Comparison of ENCODE assay signal across 36 cellular contexts in the genomic region with DNA sequence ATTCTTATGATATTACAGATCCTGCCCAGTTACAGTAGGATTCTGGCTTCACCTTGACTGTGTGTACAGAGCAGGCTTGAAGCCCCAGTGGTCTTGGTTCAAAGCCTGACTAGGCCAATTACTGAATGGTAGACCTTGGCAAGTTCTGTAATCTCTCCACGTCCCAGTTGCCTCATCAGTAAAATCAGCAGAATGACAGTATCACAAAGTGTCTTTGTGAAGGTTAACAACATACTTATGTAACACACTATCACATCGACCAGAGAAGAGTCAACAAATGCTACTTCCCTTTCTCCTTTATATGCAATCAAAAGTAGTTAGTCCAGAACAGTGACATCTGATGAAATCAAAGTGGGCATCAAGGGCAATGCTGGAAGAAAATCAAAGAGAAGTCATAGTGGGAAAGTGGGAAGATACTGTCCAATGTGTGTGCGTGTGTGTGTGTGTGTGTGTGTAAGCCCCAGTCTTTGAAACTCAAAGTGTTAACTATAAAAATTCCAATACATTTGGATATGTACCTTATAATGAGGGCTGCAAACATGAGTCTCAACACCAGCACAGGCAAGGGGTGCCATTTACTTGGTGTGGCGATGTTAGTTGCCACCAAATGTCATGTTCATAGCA.
"Had no signal": no experiment of that assay in that cellular context is flagged by ENCODE, and none has a peak within 500 bp of the region (broad histone marks: within the 10 kb centered on the region; RNA-seq: fewer than 3 reads in every experiment).

No MANE protein-coding gene starts in this region.

- H3K4me3 ChIP-seq: ascending aorta, cardiac muscle cell had no signal

- H3K27me3 ChIP-seq: ascending aorta, cardiac muscle cell had no signal

- ATAC-seq: activated CD4-positive, alpha-beta T cell treated with anti-CD3 and anti-CD28 coated beads for 36 hours; activated CD4-positive, CD25-positive, alpha-beta regulatory T cell treated with anti-CD3 and anti-CD28 coated beads, Interleukin-2, amount 50 U/mL, for 24 hours; activated CD8-positive, alpha-beta memory T cell treated with anti-CD3 and anti-CD28 coated beads, Interleukin-2, amount 10 ng/mL, durations not matched to agents 7 days and 5 days; activated CD8-positive, alpha-beta T cell treated with anti-CD3 and anti-CD28 coated beads, Interleukin-2, amount 10 ng/mL, durations not matched to agents 7 days and 5 days; activated naive CD8-positive, alpha-beta T cell treated with anti-CD3 and anti-CD28 coated beads, Interleukin-2, amount 50 U/mL, for 24 hours had no signal

- H3K27me3 Mint-ChIP-seq: activated CD4-positive, alpha-beta memory T cell treated with anti-CD3 and anti-CD28 coated beads, Interleukin-2, amount 10 ng/mL, durations not matched to agents 7 days and 5 days; activated CD8-positive, alpha-beta memory T cell treated with anti-CD3 and anti-CD28 coated beads, Interleukin-2, amount 10 ng/mL, durations not matched to agents 7 days and 5 days; activated naive CD4-positive, alpha-beta T cell treated with anti-CD3 and anti-CD28 coated beads, Interleukin-2, amount 10 ng/mL, durations not matched to agents 7 days and 5 days; activated naive CD8-positive, alpha-beta T cell; activated naive CD8-positive, alpha-beta T cell treated with anti-CD3 and anti-CD28 coated beads, Interleukin-2, amount 10 ng/mL, durations not matched to agents 7 days and 5 days; activated T-cell treated with anti-CD3 and anti-CD28 coated beads, Interleukin-2, amount 50 U/mL, for 24 hours; brain; central memory CD8-positive, alpha-beta T cell had no signal

- H3K36me3 ChIP-seq: ascending aorta, cardiac muscle cell had no signal

- H3K27ac ChIP-seq: ascending aorta, cardiac muscle cell had no signal

- DNase-seq: activated CD4-positive, alpha-beta memory T cell treated with anti-CD3 and anti-CD28 coated beads, Interleukin-2, amount 10 ng/mL, durations not matched to agents 7 days and 5 days; activated CD4-positive, alpha-beta T cell treated with anti-CD3 and anti-CD28 coated beads for 1 hour; activated CD4-positive, alpha-beta T cell treated with anti-CD3 and anti-CD28 coated beads for 36 hours; activated CD4-positive, alpha-beta T cell treated with anti-CD3 and anti-CD28 coated beads for 48 hours; activated CD4-positive, alpha-beta T cell treated with anti-CD3 and anti-CD28 coated beads, Interleukin-2, amount 10 ng/mL, durations not matched to agents 7 days and 5 days; activated CD4-positive, alpha-beta T cell treated with anti-CD3 and anti-CD28 coated beads, Interleukin-2, amount 50 U/mL, for 48 hours; activated CD4-positive, CD25-positive, alpha-beta regulatory T cell; activated CD8-positive, alpha-beta memory T cell treated with anti-CD3 and anti-CD28 coated beads for 24 hours; activated CD8-positive, alpha-beta memory T cell treated with anti-CD3 and anti-CD28 coated beads, Interleukin-2, amount 10 ng/mL, durations not matched to agents 7 days and 5 days; activated CD8-positive, alpha-beta memory T cell treated with anti-CD3 and anti-CD28 coated beads, Interleukin-2, amount 50 U/mL, for 48 hours; activated CD8-positive, alpha-beta T cell treated with anti-CD3 and anti-CD28 coated beads, Interleukin-2, amount 10 ng/mL, durations not matched to agents 7 days and 5 days; activated effector memory CD4-positive, alpha-beta T cell treated with Interleukin-2 at 50 U/mL for 16 hours; activated gamma-delta T cell; activated naive CD4-positive, alpha-beta T cell treated with anti-CD3 and anti-CD28 coated beads, Interleukin-2, amount 10 ng/mL, durations not matched to agents 7 days and 5 days; activated naive CD4-positive, alpha-beta T cell treated with Interleukin-2 at 50 U/mL for 16 hours; activated naive CD8-positive, alpha-beta T cell treated with anti-CD3 and anti-CD28 coated beads, Interleukin-2, amount 10 ng/mL, durations not matched to agents 7 days and 5 days; activated naive CD8-positive, alpha-beta T cell treated with anti-CD3 and anti-CD28 coated beads, Interleukin-2, amount 50 U/mL, for 24 hours; activated T-cell treated with anti-CD3 and anti-CD28 coated beads, Interleukin-2, amount 50 U/mL, for 24 hours; activated T-cell treated with anti-CD3 and anti-CD28 coated beads, Interleukin-2, amount 50 U/mL, for 48 hours; amygdala; anterior cingulate cortex; caudate nucleus; cerebellar nuclear complex; T-helper 1 cell; T-helper 2 cell; T-helper 9 cell had no signal

- H3K27ac Mint-ChIP-seq: activated CD4-positive, alpha-beta memory T cell treated with anti-CD3 and anti-CD28 coated beads, Interleukin-2, amount 10 ng/mL, durations not matched to agents 7 days and 5 days; activated CD4-positive, alpha-beta T cell treated with anti-CD3 and anti-CD28 coated beads for 36 hours; activated CD4-positive, alpha-beta T cell treated with anti-CD3 and anti-CD28 coated beads, Interleukin-2, amount 10 ng/mL, durations not matched to agents 7 days and 5 days; activated CD8-positive, alpha-beta memory T cell treated with anti-CD3 and anti-CD28 coated beads, Interleukin-2, amount 10 ng/mL, durations not matched to agents 7 days and 5 days; activated CD8-positive, alpha-beta T cell treated with anti-CD3 and anti-CD28 coated beads, Interleukin-2, amount 10 ng/mL, durations not matched to agents 7 days and 5 days; activated naive CD4-positive, alpha-beta T cell treated with anti-CD3 and anti-CD28 coated beads, Interleukin-2, amount 10 ng/mL, durations not matched to agents 7 days and 5 days; activated naive CD4-positive, alpha-beta T cell treated with anti-CD3 and anti-CD28 coated beads, Interleukin-2, amount 50 U/mL, for 24 hours; activated naive CD8-positive, alpha-beta T cell; activated naive CD8-positive, alpha-beta T cell treated with anti-CD3 and anti-CD28 coated beads, Interleukin-2, amount 10 ng/mL, durations not matched to agents 7 days and 5 days; activated naive CD8-positive, alpha-beta T cell treated with anti-CD3 and anti-CD28 coated beads, Interleukin-2, amount 50 U/mL, for 24 hours; activated T-cell treated with anti-CD3 and anti-CD28 coated beads, Interleukin-2, amount 50 U/mL, for 24 hours; activated T-helper 2 cell treated with anti-CD3 and anti-CD28 coated beads, Interferon-gamma antibody, Interleukin-2, Interleukin-4, amounts not matched to agents 10 μg/mL and 5 μg/mL and 100 μg/mL, durations not matched to agents 14 hours and 24 hours and 36 hours; brain; T-helper 1 cell treated with Interleukin-12 subunit alpha and Interleukin-12 subunit beta and Interleukin-4 antibody, amounts not matched to agents 30 μg/mL and 1 μg/mL, for 36 hours; T-helper 2 cell treated with Interferon-gamma antibody and Interleukin-4, amounts not matched to agents 5 μg/mL and 100 μg/mL, for 36 hours had no signal

- H3K4me1 ChIP-seq: ascending aorta had no signal

- H3K4me1 Mint-ChIP-seq: activated CD4-positive, alpha-beta memory T cell treated with anti-CD3 and anti-CD28 coated beads, Interleukin-2, amount 10 ng/mL, durations not matched to agents 7 days and 5 days; activated CD4-positive, alpha-beta T cell treated with anti-CD3 and anti-CD28 coated beads for 36 hours; activated CD4-positive, alpha-beta T cell treated with anti-CD3 and anti-CD28 coated beads, Interleukin-2, amount 10 ng/mL, durations not matched to agents 7 days and 5 days; activated CD8-positive, alpha-beta memory T cell treated with anti-CD3 and anti-CD28 coated beads, Interleukin-2, amount 10 ng/mL, durations not matched to agents 7 days and 5 days; activated naive CD4-positive, alpha-beta T cell treated with anti-CD3 and anti-CD28 coated beads, Interleukin-2, amount 10 ng/mL, durations not matched to agents 7 days and 5 days; activated naive CD4-positive, alpha-beta T cell treated with anti-CD3 and anti-CD28 coated beads, Interleukin-2, amount 50 U/mL, for 24 hours; activated naive CD8-positive, alpha-beta T cell treated with anti-CD3 and anti-CD28 coated beads, Interleukin-2, amount 10 ng/mL, durations not matched to agents 7 days and 5 days; activated naive CD8-positive, alpha-beta T cell treated with anti-CD3 and anti-CD28 coated beads, Interleukin-2, amount 50 U/mL, for 24 hours; brain; central memory CD8-positive, alpha-beta T cell had no signal

- H3K36me3 Mint-ChIP-seq: activated CD8-positive, alpha-beta memory T cell treated with anti-CD3 and anti-CD28 coated beads, Interleukin-2, amount 10 ng/mL, durations not matched to agents 7 days and 5 days; activated naive CD4-positive, alpha-beta T cell treated with anti-CD3 and anti-CD28 coated beads, Interleukin-2, amount 10 ng/mL, durations not matched to agents 7 days and 5 days; activated naive CD4-positive, alpha-beta T cell treated with anti-CD3 and anti-CD28 coated beads, Interleukin-2, amount 50 U/mL, for 24 hours; activated naive CD8-positive, alpha-beta T cell; activated naive CD8-positive, alpha-beta T cell treated with anti-CD3 and anti-CD28 coated beads, Interleukin-2, amount 10 ng/mL, durations not matched to agents 7 days and 5 days; brain had no signal

- H3K9me3 Mint-ChIP-seq: activated CD4-positive, alpha-beta memory T cell treated with anti-CD3 and anti-CD28 coated beads, Interleukin-2, amount 10 ng/mL, durations not matched to agents 7 days and 5 days; activated CD4-positive, alpha-beta T cell treated with anti-CD3 and anti-CD28 coated beads, Interleukin-2, amount 10 ng/mL, durations not matched to agents 7 days and 5 days; activated naive CD4-positive, alpha-beta T cell treated with anti-CD3 and anti-CD28 coated beads, Interleukin-2, amount 10 ng/mL, durations not matched to agents 7 days and 5 days; activated naive CD4-positive, alpha-beta T cell treated with anti-CD3 and anti-CD28 coated beads, Interleukin-2, amount 50 U/mL, for 24 hours; activated naive CD8-positive, alpha-beta T cell treated with anti-CD3 and anti-CD28 coated beads, Interleukin-2, amount 10 ng/mL, durations not matched to agents 7 days and 5 days; activated naive CD8-positive, alpha-beta T cell treated with anti-CD3 and anti-CD28 coated beads, Interleukin-2, amount 50 U/mL, for 24 hours; activated T-cell treated with anti-CD3 and anti-CD28 coated beads, Interleukin-2, amount 50 U/mL, for 24 hours; activated T-helper 2 cell treated with anti-CD3 and anti-CD28 coated beads, Interferon-gamma antibody, Interleukin-2, Interleukin-4, amounts not matched to agents 10 μg/mL and 5 μg/mL and 100 μg/mL, durations not matched to agents 14 hours and 24 hours and 36 hours; central memory CD8-positive, alpha-beta T cell; T-helper 1 cell treated with Interleukin-12 subunit alpha and Interleukin-12 subunit beta and Interleukin-4 antibody, amounts not matched to agents 30 μg/mL and 1 μg/mL, for 36 hours; T-helper 2 cell treated with Interferon-gamma antibody and Interleukin-4, amounts not matched to agents 5 μg/mL and 100 μg/mL, for 36 hours had no signal

- H3K4me3 Mint-ChIP-seq: activated CD4-positive, alpha-beta memory T cell treated with anti-CD3 and anti-CD28 coated beads, Interleukin-2, amount 10 ng/mL, durations not matched to agents 7 days and 5 days; activated CD4-positive, alpha-beta T cell treated with anti-CD3 and anti-CD28 coated beads for 36 hours; activated CD4-positive, alpha-beta T cell treated with anti-CD3 and anti-CD28 coated beads, Interleukin-2, amount 10 ng/mL, durations not matched to agents 7 days and 5 days; activated CD8-positive, alpha-beta memory T cell treated with anti-CD3 and anti-CD28 coated beads, Interleukin-2, amount 10 ng/mL, durations not matched to agents 7 days and 5 days; activated CD8-positive, alpha-beta T cell treated with anti-CD3 and anti-CD28 coated beads, Interleukin-2, amount 10 ng/mL, durations not matched to agents 7 days and 5 days; activated naive CD4-positive, alpha-beta T cell treated with anti-CD3 and anti-CD28 coated beads, Interleukin-2, amount 10 ng/mL, durations not matched to agents 7 days and 5 days; activated naive CD4-positive, alpha-beta T cell treated with anti-CD3 and anti-CD28 coated beads, Interleukin-2, amount 50 U/mL, for 24 hours; activated naive CD8-positive, alpha-beta T cell; activated naive CD8-positive, alpha-beta T cell treated with anti-CD3 and anti-CD28 coated beads, Interleukin-2, amount 10 ng/mL, durations not matched to agents 7 days and 5 days; activated naive CD8-positive, alpha-beta T cell treated with anti-CD3 and anti-CD28 coated beads, Interleukin-2, amount 50 U/mL, for 24 hours; activated T-cell treated with anti-CD3 and anti-CD28 coated beads, Interleukin-2, amount 50 U/mL, for 24 hours; brain; central memory CD8-positive, alpha-beta T cell; T-helper 1 cell treated with Interleukin-12 subunit alpha and Interleukin-12 subunit beta and Interleukin-4 antibody, amounts not matched to agents 30 μg/mL and 1 μg/mL, for 36 hours; T-helper 2 cell treated with Interferon-gamma antibody and Interleukin-4, amounts not matched to agents 5 μg/mL and 100 μg/mL, for 36 hours had no signal

- H3K9me3 ChIP-seq: ascending aorta had no signal
